ENCODE assay signal across 10 cellular contexts in the genomic region with DNA sequence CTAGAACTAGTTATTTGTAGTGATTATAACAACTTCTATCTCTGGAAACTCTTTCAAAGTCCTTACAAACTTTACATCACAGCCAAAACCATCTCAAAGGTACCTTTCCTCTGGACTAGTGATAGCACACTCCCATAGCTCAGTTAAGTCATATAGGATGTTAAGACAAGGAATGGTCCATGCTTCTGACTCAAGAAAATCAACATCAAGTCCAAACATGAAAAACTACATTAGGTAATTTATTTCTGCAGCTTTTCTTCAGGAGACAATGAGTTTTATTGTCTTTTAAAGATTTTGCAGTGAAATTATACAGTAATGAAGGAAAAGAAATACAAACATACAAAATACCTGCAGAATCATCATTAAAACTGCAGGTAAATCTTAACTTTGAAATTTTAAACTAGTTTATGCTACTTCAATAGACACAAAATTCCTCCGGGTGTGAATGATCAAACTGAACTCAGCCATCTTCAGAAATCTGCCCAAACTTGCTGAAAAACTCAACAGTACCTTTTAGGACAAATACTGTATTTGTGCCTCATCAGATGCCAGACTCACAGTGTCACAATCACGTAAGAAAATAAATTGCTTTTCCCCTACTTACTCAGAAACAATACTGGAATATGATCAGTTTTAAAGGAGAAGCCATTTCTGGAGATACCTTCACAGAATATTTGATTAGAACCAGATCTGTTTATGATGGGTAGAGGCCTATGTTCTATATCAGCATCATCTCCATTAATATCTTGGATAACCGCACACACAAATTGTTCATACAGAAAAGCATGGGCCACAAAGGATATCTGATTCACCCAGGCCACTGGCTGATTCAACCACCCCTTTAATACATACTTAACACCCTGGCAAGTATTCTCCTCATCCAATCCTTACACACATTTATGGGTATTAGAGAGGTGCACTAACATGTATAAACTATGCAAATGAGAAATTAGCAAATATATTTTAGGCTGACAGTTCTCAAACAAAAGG. TPM values are rescaled to one million over a fixed set of nuclear protein-coding genes. Genes with fewer than 3 reads are reported as not detected.
DNase-seq lines count a peak whose midpoint lies in the region; ATAC-seq and TF ChIP-seq lines count a peak whose summit lies in the region.
"Had no signal": no experiment of that assay in that cellular context is flagged by ENCODE, and none has a peak within 500 bp of the region (broad histone marks: within the 10 kb centered on the region; RNA-seq: fewer than 3 reads in every experiment).

No MANE protein-coding gene starts in this region.

- H3K36me3 ChIP-seq in cardiac muscle cell (no peaks in the 10 kb centered on the region), hepatocyte (replicated peaks; ENCODE audit: insufficient read depth, low read depth) (no peaks in the 10 kb centered on the region)

- H3K27ac Mint-ChIP-seq in type B pancreatic cell, result peak overlapping the region; percentile 96

- H2AFZ ChIP-seq in hepatocyte, result no peak overlapping the region

- no peak for DNase-seq in cardiac muscle cell (ENCODE audit: low read depth in 1 of 2, low spot score in 1 of 2)
- DNase-seq in cardiac septum (ENCODE audit: low spot score), result no peak
- DNase-seq in hepatocyte (ENCODE audit: low spot score), result no peak
- no peak for DNase-seq in type B pancreatic cell (ENCODE audit: extremely low spot score, unreplicated experiment)
- no peak for DNase-seq in A172 (ENCODE audit: low spot score)
- DNase-seq: activated gamma-delta T cell, GDM1 had no signal

- H3K27me3 ChIP-seq in cardiac muscle cell (no peaks in the 10 kb centered on the region), hepatocyte (no peaks in the 10 kb centered on the region)

- H3K79me2 ChIP-seq in hepatocyte, result peaks cover 68% of the 10 kb centered on the region

- H3K9me2 ChIP-seq in hepatocyte (replicated peaks; ENCODE audit: insufficient read depth), result no peaks in the 10 kb centered on the region

- H3K27ac ChIP-seq in cardiac muscle cell (no peak overlapping the region), hepatocyte (no peak overlapping the region)

- peaks cover 8% of the 10 kb centered on the region for H3K9me3 Mint-ChIP-seq in type B pancreatic cell

- peaks cover 7% of the 10 kb centered on the region for H3K36me3 Mint-ChIP-seq in type B pancreatic cell

- 58% methylated on average over 3 of the region's 3 CpGs for WGBS in hepatocyte (ENCODE audit: low lambda C conversion rate, missing lambda C conversion rate)

- TF ChIP-seq CTCF in cardiac muscle cell (IDR thresholded peaks at IDR 0.05; ENCODE audit: low read depth, low read length), result no peak
- TF ChIP-seq CTCF in WI38 (IDR thresholded peaks at IDR 0.05; ENCODE audit: low read depth, low read length), result no peak
- TF ChIP-seq CTCF in hepatocyte (IDR thresholded peaks at IDR 0.05; ENCODE audit: poor library complexity), result no peak
- TF ChIP-seq CTCF in type B pancreatic cell (conservative IDR thresholded peaks at IDR 0.05), result no peak

- ATAC-seq in GM19351 (IDR thresholded peaks at IDR 0.05; ENCODE audit: unreplicated experiment), result no peak
- no peak for ATAC-seq in HG03571 (IDR thresholded peaks at IDR 0.05; ENCODE audit: unreplicated experiment)

- peak overlapping the region; percentile 99 for H3K4me3 Mint-ChIP-seq in type B pancreatic cell

- H3K4me2 ChIP-seq in hepatocyte, result peak overlapping the region; percentile 78

- no peaks in the 10 kb centered on the region for H3K27me3 Mint-ChIP-seq in type B pancreatic cell

- H3K9me3 ChIP-seq in cardiac muscle cell (ENCODE audit: low read depth), result no peaks in the 10 kb centered on the region
- no peaks in the 10 kb centered on the region for H3K9me3 ChIP-seq in hepatocyte (ENCODE audit: low read depth)

- H3K4me1 ChIP-seq in cardiac muscle cell (ENCODE audit: low read depth) (peaks cover 7% of the 10 kb centered on the region), hepatocyte (ENCODE audit: insufficient read depth) (peaks cover 22% of the 10 kb centered on the region)

- peaks cover 32% of the 10 kb centered on the region for H3K4me1 Mint-ChIP-seq in type B pancreatic cell (ENCODE audit: unreplicated experiment)

- peaks cover 32% of the 10 kb centered on the region for H4K20me1 ChIP-seq in hepatocyte (ENCODE audit: insufficient read depth, poor library complexity, severe bottlenecking)

- intact Hi-C loops in cardiac septum (cut with DNase I), result loop anchor here (10.0 kb wide), 1 partner anchor 172 kb away; no protein-coding TSS in a partner anchor

- peak overlapping the region; percentile 74 for H3K4me3 ChIP-seq in cardiac muscle cell
- peak overlapping the region; percentile 84 for H3K4me3 ChIP-seq in WI38 (ENCODE audit: low read depth, low read length)
- peak overlapping the region; percentile 87 for H3K4me3 ChIP-seq in hepatocyte

RNA-seq across cellular contexts. Expression of gene TMEM131, which starts 2.6 kb away (rescaled TPM):
- total RNA-seq in cardiac muscle cell (15.3 and 19.1 TPM in 2 replicates), cardiac septum (28.6 TPM), hepatocyte (36.9 and 42.1 TPM in 2 replicates), type B pancreatic cell (ENCODE audit: low replicate concordance) (34.8 and 41.3 TPM in 2 replicates)
- polyA plus RNA-seq in cardiac muscle cell (16.3 and 23.6 TPM in 2 replicates), hepatocyte (17.5 and 21.1 TPM in 2 replicates)
- total RNA-seq in A172 (2014; rRNA removed; shearing (Covaris generic)), result 13.6 and 21.9 TPM in 2 replicates
